18 cellular contexts compared by ENCODE assay signal in genomic region chr1:15066191-15066590, GRCh38.
"Had no signal": no experiment of that assay in that cellular context is flagged by ENCODE, and none has a peak within 500 bp of the region (broad histone marks: within the 10 kb centered on the region; RNA-seq: fewer than 3 reads in every experiment).

No MANE protein-coding gene starts in this region.

- H3K27me3 ChIP-seq: heart left ventricle, neural progenitor cell, ovary, sigmoid colon, spleen, upper lobe of left lung had no signal

- H3K36me3 Mint-ChIP-seq: stimulated activated naive B cell treated with anti-CD40 and anti-IgM and Interleukin-4, amounts not matched to agents 10 μg/mL and 1 μg/mL and 100 μg/mL, for 72 hours had no signal

- H3K9me3 Mint-ChIP-seq: dendritic cell treated with granulocyte-macrophage colony-stimulating factor and Interleukin-4, amounts not matched to agents 40 ng/mL and 50 ng/mL, for 4 days had no signal

- H3K27me3 Mint-ChIP-seq: activated CD4-positive, alpha-beta memory T cell treated with anti-CD3 and anti-CD28 coated beads, Interleukin-2, amount 10 ng/mL, durations not matched to agents 7 days and 5 days; dendritic cell treated with granulocyte-macrophage colony-stimulating factor and Interleukin-4, amounts not matched to agents 40 ng/mL and 50 ng/mL, for 4 days; stimulated activated naive B cell treated with anti-CD40 and anti-IgM and Interleukin-4, amounts not matched to agents 10 μg/mL and 1 μg/mL and 100 μg/mL, for 72 hours had no signal

- H3K4me1 ChIP-seq: heart left ventricle, neural progenitor cell, sigmoid colon, upper lobe of left lung had no signal

- H3K9ac ChIP-seq: neural progenitor cell had no signal

- H3K9me3 ChIP-seq: ovary had no signal

- DNase-seq: activated CD4-positive, alpha-beta memory T cell treated with anti-CD3 and anti-CD28 coated beads, Interleukin-2, amount 10 ng/mL, durations not matched to agents 7 days and 5 days; activated CD4-positive, alpha-beta T cell treated with anti-CD3 and anti-CD28 coated beads for 4 hours; activated CD8-positive, alpha-beta memory T cell treated with anti-CD3 and anti-CD28 coated beads, Interleukin-2, amount 50 U/mL, for 4 hours; activated effector memory CD4-positive, alpha-beta T cell treated with anti-CD3 and anti-CD28 coated beads, Interleukin-2, amount 50 U/mL, for 16 hours; activated T-cell treated with anti-CD3 and anti-CD28 coated beads, Interleukin-2, amount 50 U/mL, for 48 hours; aorta; cerebellar nuclear complex; effector memory CD4-positive, alpha-beta T cell; ovary; sigmoid colon; spleen; stimulated activated naive B cell treated with anti-CD40 and anti-IgM and Interleukin-4, amounts not matched to agents 10 μg/mL and 1 μg/mL and 100 μg/mL, for 72 hours had no signal

- H3K4me1 Mint-ChIP-seq: activated CD4-positive, alpha-beta memory T cell treated with anti-CD3 and anti-CD28 coated beads, Interleukin-2, amount 10 ng/mL, durations not matched to agents 7 days and 5 days; neural progenitor cell; stimulated activated naive B cell treated with anti-CD40 and anti-IgM and Interleukin-4, amounts not matched to agents 10 μg/mL and 1 μg/mL and 100 μg/mL, for 72 hours had no signal

- H3K4me2 ChIP-seq: neural progenitor cell had no signal

- H3K36me3 ChIP-seq: neural progenitor cell, ovary had no signal

- ATAC-seq: heart left ventricle; stimulated activated naive B cell treated with anti-CD40 and anti-IgM and Interleukin-4, amounts not matched to agents 10 μg/mL and 1 μg/mL and 100 μg/mL, for 72 hours had no signal

- H3K4me3 ChIP-seq: heart left ventricle, neural progenitor cell, ovary, sigmoid colon, spleen, upper lobe of left lung had no signal

- H3K27ac ChIP-seq: epithelial cell of prostate, neural progenitor cell had no signal

- H3K27ac Mint-ChIP-seq: activated CD4-positive, alpha-beta memory T cell treated with anti-CD3 and anti-CD28 coated beads, Interleukin-2, amount 10 ng/mL, durations not matched to agents 7 days and 5 days; dendritic cell treated with granulocyte-macrophage colony-stimulating factor and Interleukin-4, amounts not matched to agents 40 ng/mL and 50 ng/mL, for 4 days; stimulated activated naive B cell treated with anti-CD40 and anti-IgM and Interleukin-4, amounts not matched to agents 10 μg/mL and 1 μg/mL and 100 μg/mL, for 72 hours; T-helper 1 cell treated with Interleukin-12 subunit alpha and Interleukin-12 subunit beta and Interleukin-4 antibody, amounts not matched to agents 30 μg/mL and 1 μg/mL, for 36 hours had no signal

- H3K4me3 Mint-ChIP-seq: activated CD4-positive, alpha-beta memory T cell treated with anti-CD3 and anti-CD28 coated beads, Interleukin-2, amount 10 ng/mL, durations not matched to agents 7 days and 5 days; dendritic cell treated with granulocyte-macrophage colony-stimulating factor and Interleukin-4, amounts not matched to agents 40 ng/mL and 50 ng/mL, for 4 days; neural progenitor cell; stimulated activated naive B cell treated with anti-CD40 and anti-IgM and Interleukin-4, amounts not matched to agents 10 μg/mL and 1 μg/mL and 100 μg/mL, for 72 hours; T-helper 1 cell treated with Interleukin-12 subunit alpha and Interleukin-12 subunit beta and Interleukin-4 antibody, amounts not matched to agents 30 μg/mL and 1 μg/mL, for 36 hours had no signal

- H2AFZ ChIP-seq: neural progenitor cell had no signal
